Comparison of ENCODE assay signal across 1 cellular context in the genomic region with DNA sequence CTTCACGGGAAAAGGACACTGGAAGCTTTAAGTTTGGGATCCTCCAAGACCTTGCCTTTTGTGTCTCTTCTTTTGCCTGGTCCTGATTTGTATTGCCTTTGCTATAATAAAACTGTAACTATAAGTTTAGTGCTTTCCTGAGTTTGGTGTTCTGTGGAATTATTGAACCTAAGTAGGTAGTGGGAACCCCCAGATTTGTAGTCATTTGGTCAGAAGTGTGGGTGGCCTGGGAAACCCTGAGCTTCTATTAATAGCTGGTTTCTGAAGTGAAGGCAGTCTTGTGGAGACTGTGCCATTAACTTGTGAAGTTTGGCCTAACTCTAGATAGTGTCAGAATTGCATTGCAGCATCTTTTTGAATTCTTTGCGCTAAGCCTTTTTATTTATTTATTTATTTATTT.
A peak's percentile ranks its signal among the peaks of the same experiment; 100 is the strongest.
TF ChIP-seq lines count a peak whose summit lies in the region.

No MANE protein-coding gene starts in this region.

TF ChIP-seq in GM12878, 131 proteins besides CTCF, POLR2A, EP300 and RAD21 (continues in another document):
- no peak for TF ChIP-seq MEF2B (IDR thresholded peaks at IDR 0.05; ENCODE audit: partially characterized antibody, poor library complexity, severe bottlenecking)
- TF ChIP-seq CREM (IDR thresholded peaks at IDR 0.05; ENCODE audit: low read depth), result peak; percentile 46; the same call in 1 of the 2 replicates
- TF ChIP-seq CREB1 (IDR thresholded peaks at IDR 0.05; ENCODE audit: low read depth), result no peak
- TF ChIP-seq NBN (IDR thresholded peaks at IDR 0.05), result no peak
- TF ChIP-seq EGR1 (IDR thresholded peaks at IDR 0.05; ENCODE audit: borderline replicate concordance in 1 of 2, low read depth in 2 of 2, low read length in 2 of 2), result 0 out of 3 replicates have a peak, but pooled peaks of 1 of the 2 experiments have one; percentile 17
- no peak for TF ChIP-seq CEBPB (IDR thresholded peaks at IDR 0.05; ENCODE audit: borderline replicate concordance in 1 of 2, low read depth in 2 of 2, low read length in 2 of 2)
- no peak for TF ChIP-seq POU2F2 (IDR thresholded peaks at IDR 0.05; ENCODE audit: borderline replicate concordance, low read depth, low read length)
- TF ChIP-seq, protein P1, sequence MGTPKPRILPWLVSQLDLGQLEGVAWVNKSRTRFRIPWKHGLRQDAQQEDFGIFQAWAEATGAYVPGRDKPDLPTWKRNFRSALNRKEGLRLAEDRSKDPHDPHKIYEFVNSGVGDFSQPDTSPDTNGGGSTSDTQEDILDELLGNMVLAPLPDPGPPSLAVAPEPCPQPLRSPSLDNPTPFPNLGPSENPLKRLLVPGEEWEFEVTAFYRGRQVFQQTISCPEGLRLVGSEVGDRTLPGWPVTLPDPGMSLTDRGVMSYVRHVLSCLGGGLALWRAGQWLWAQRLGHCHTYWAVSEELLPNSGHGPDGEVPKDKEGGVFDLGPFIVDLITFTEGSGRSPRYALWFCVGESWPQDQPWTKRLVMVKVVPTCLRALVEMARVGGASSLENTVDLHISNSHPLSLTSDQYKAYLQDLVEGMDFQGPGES (IDR thresholded peaks at IDR 0.05), result no peak
- no peak for TF ChIP-seq STAT3 (IDR thresholded peaks at IDR 0.05; ENCODE audit: low read depth, low read length)
- TF ChIP-seq KDM1A (IDR thresholded peaks at IDR 0.05; ENCODE audit: borderline replicate concordance), result no peak
- TF ChIP-seq E2F4 (IDR thresholded peaks at IDR 0.05; ENCODE audit: low read depth, low read length), result no peak
- no peak for TF ChIP-seq BMI1 (IDR thresholded peaks at IDR 0.05; ENCODE audit: borderline replicate concordance)
- no peak for TF ChIP-seq IKZF1 (conservative IDR thresholded peaks at IDR 0.05)
- TF ChIP-seq MEF2A (IDR thresholded peaks at IDR 0.05; ENCODE audit: insufficient read depth, low read depth, low read length), result peak; percentile 93
- TF ChIP-seq HDGF (IDR thresholded peaks at IDR 0.05), result no peak
- TF ChIP-seq ZNF207 (IDR thresholded peaks at IDR 0.05; ENCODE audit: borderline replicate concordance), result no peak
- TF ChIP-seq JUNB (IDR thresholded peaks at IDR 0.05), result peak; percentile 52
- TF ChIP-seq YY1 (IDR thresholded peaks at IDR 0.05; ENCODE audit: low read depth, low read length), result no peak
- no peak for TF ChIP-seq TCF7 (IDR thresholded peaks at IDR 0.05; ENCODE audit: borderline replicate concordance)
- peak; percentile 54 for TF ChIP-seq NFIC (IDR thresholded peaks at IDR 0.05; ENCODE audit: low read depth, low read length)
- TF ChIP-seq SPI1 (IDR thresholded peaks at IDR 0.05; ENCODE audit: borderline replicate concordance, insufficient read depth, low read depth, low read length), result no peak
- TF ChIP-seq NR2F1 (conservative IDR thresholded peaks at IDR 0.05), result no peak
- TF ChIP-seq USF1 (IDR thresholded peaks at IDR 0.05; ENCODE audit: borderline replicate concordance, extremely low read length, insufficient read depth, low read depth, low read length), result no peak
- no peak for TF ChIP-seq BRCA1 (IDR thresholded peaks at IDR 0.05; ENCODE audit: low read depth, low read length)
- no peak for TF ChIP-seq SREBF1 (IDR thresholded peaks at IDR 0.05; ENCODE audit: low read length)
- TF ChIP-seq, protein P2, sequence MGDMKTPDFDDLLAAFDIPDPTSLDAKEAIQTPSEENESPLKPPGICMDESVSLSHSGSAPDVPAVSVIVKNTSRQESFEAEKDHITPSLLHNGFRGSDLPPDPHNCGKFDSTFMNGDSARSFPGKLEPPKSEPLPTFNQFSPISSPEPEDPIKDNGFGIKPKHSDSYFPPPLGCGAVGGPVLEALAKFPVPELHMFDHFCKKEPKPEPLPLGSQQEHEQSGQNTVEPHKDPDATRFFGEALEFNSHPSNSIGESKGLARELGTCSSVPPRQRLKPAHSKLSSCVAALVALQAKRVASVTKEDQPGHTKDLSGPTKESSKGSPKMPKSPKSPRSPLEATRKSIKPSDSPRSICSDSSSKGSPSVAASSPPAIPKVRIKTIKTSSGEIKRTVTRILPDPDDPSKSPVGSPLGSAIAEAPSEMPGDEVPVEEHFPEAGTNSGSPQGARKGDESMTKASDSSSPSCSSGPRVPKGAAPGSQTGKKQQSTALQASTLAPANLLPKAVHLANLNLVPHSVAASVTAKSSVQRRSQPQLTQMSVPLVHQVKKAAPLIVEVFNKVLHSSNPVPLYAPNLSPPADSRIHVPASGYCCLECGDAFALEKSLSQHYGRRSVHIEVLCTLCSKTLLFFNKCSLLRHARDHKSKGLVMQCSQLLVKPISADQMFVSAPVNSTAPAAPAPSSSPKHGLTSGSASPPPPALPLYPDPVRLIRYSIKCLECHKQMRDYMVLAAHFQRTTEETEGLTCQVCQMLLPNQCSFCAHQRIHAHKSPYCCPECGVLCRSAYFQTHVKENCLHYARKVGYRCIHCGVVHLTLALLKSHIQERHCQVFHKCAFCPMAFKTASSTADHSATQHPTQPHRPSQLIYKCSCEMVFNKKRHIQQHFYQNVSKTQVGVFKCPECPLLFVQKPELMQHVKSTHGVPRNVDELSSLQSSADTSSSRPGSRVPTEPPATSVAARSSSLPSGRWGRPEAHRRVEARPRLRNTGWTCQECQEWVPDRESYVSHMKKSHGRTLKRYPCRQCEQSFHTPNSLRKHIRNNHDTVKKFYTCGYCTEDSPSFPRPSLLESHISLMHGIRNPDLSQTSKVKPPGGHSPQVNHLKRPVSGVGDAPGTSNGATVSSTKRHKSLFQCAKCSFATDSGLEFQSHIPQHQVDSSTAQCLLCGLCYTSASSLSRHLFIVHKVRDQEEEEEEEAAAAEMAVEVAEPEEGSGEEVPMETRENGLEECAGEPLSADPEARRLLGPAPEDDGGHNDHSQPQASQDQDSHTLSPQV (IDR thresholded peaks at IDR 0.05), result no peak
- TF ChIP-seq NFYA (IDR thresholded peaks at IDR 0.05; ENCODE audit: borderline replicate concordance, low read depth, low read length), result no peak
- no peak for TF ChIP-seq EZH2 (IDR thresholded peaks at IDR 0.05; ENCODE audit: borderline replicate concordance, control insufficient read depth, low read depth, low read length)
- TF ChIP-seq RUNX3 (IDR thresholded peaks at IDR 0.05; ENCODE audit: low read length), result peak; percentile 84
- TF ChIP-seq ASH2L (IDR thresholded peaks at IDR 0.05; ENCODE audit: borderline replicate concordance, low read depth), result no peak
- TF ChIP-seq CBFB (IDR thresholded peaks at IDR 0.05; ENCODE audit: low read depth), result no peak
- no peak for TF ChIP-seq NRF1 (conservative IDR thresholded peaks at IDR 0.05; ENCODE audit: low read depth, low read length)
- no peak for TF ChIP-seq ZZZ3 (IDR thresholded peaks at IDR 0.05; ENCODE audit: control insufficient read depth, insufficient read length, low read depth)
- no peak for TF ChIP-seq ZBTB4 (CRISPR knock-in tag; IDR thresholded peaks at IDR 0.05)
- no peak for TF ChIP-seq RAD51 (IDR thresholded peaks at IDR 0.05)
- no peak for TF ChIP-seq TCF3 (IDR thresholded peaks at IDR 0.05; ENCODE audit: borderline replicate concordance, insufficient read depth, low read depth, low read length)
- no peak for TF ChIP-seq POLR2AphosphoS5 (IDR thresholded peaks at IDR 0.05; ENCODE audit: low read length)
- TF ChIP-seq SP1 (IDR thresholded peaks at IDR 0.05; ENCODE audit: low read depth, low read length), result no peak
- no peak for TF ChIP-seq KLF5 (IDR thresholded peaks at IDR 0.05; ENCODE audit: partially characterized antibody)
- TF ChIP-seq SREBF2 (IDR thresholded peaks at IDR 0.05; ENCODE audit: low read length), result no peak
- peak; percentile 49; the same call in 1 of the 2 replicates for TF ChIP-seq FOXM1 (IDR thresholded peaks at IDR 0.05; ENCODE audit: low read depth, low read length)
- no peak for TF ChIP-seq ESRRA (IDR thresholded peaks at IDR 0.05; ENCODE audit: low read length)
- no peak for TF ChIP-seq REST (IDR thresholded peaks at IDR 0.05; ENCODE audit: low read depth, low read length)
- TF ChIP-seq IRF4 (IDR thresholded peaks at IDR 0.05; ENCODE audit: low read depth, low read length), result peak; percentile 50; the same call in 1 of the 2 replicates
- TF ChIP-seq ZBTB11 (CRISPR knock-in tag; IDR thresholded peaks at IDR 0.05), result no peak
- no peak for TF ChIP-seq ZSCAN29 (IDR thresholded peaks at IDR 0.05)
